ENCODE assay signal across 17 cellular contexts in genomic region chr1:212039622-212040021, GRCh38.
"Had no signal": no experiment of that assay in that cellular context is flagged by ENCODE, and none has a peak within 500 bp of the region (broad histone marks: within the 10 kb centered on the region; RNA-seq: fewer than 3 reads in every experiment).

No MANE protein-coding gene starts in this region.

- ATAC-seq: activated CD4-positive, CD25-positive, alpha-beta regulatory T cell treated with anti-CD3 and anti-CD28 coated beads, Interleukin-2, amount 50 U/mL, for 24 hours; activated naive CD8-positive, alpha-beta T cell treated with anti-CD3 and anti-CD28 coated beads, Interleukin-2, amount 50 U/mL, for 24 hours; activated T-helper 17 cell treated with anti-CD3 and anti-CD28 coated beads, Interleukin-2, amount 50 U/mL, for 72 hours; left lobe of liver; stimulated activated effector memory CD8-positive, alpha-beta T cell treated with anti-CD3 and anti-CD28 coated beads, Interleukin-12 subunit alpha, Interleukin-12 subunit beta, amount 100 ng/mL, for 72 hours had no signal

- H3K27ac ChIP-seq: esophagus muscularis mucosa, hepatocyte, thyroid gland had no signal

- H3K36me3 ChIP-seq: esophagus muscularis mucosa, thyroid gland had no signal

- DNase-seq: activated CD4-positive, alpha-beta T cell treated with anti-CD3 and anti-CD28 coated beads, Interleukin-2, amount 50 U/mL, for 4 hours; activated naive CD4-positive, alpha-beta T cell treated with Interleukin-2 at 50 U/mL for 16 hours; activated naive CD8-positive, alpha-beta T cell treated with anti-CD3 and anti-CD28 coated beads, Interleukin-2, amount 50 U/mL, for 24 hours; aorta; islet precursor cell; midbrain; retina; stimulated activated CD4-positive, alpha-beta T cell treated with anti-CD3 and anti-CD28 coated beads, Interleukin-12 subunit alpha, Interleukin-12 subunit beta, amount 100 ng/mL, for 4 hours; stimulated activated CD4-positive, alpha-beta T cell treated with anti-CD3 and anti-CD28 coated beads, Interleukin-2, amount 100 ng/mL, for 24 hours; T-helper 9 cell; thyroid gland had no signal

- H3K27me3 ChIP-seq: esophagus muscularis mucosa, hepatocyte, thyroid gland had no signal

- H3K27me3 Mint-ChIP-seq: activated T-helper 17 cell treated with anti-CD3 and anti-CD28 coated beads, Interleukin-2, amount 50 U/mL, for 72 hours had no signal

- H3K4me3 Mint-ChIP-seq: activated naive CD8-positive, alpha-beta T cell treated with anti-CD3 and anti-CD28 coated beads, Interleukin-2, amount 50 U/mL, for 24 hours had no signal

- H2AFZ ChIP-seq: hepatocyte had no signal

- H3K27ac Mint-ChIP-seq: activated naive CD8-positive, alpha-beta T cell treated with anti-CD3 and anti-CD28 coated beads, Interleukin-2, amount 50 U/mL, for 24 hours; activated T-helper 17 cell treated with anti-CD3 and anti-CD28 coated beads, Interleukin-2, amount 50 U/mL, for 72 hours; stimulated activated effector memory CD8-positive, alpha-beta T cell treated with anti-CD3 and anti-CD28 coated beads, Interleukin-12 subunit alpha, Interleukin-12 subunit beta, amount 100 ng/mL, for 72 hours had no signal

- H3K4me3 ChIP-seq: esophagus muscularis mucosa, hepatocyte, thyroid gland had no signal

- H3K9me3 Mint-ChIP-seq: activated naive CD8-positive, alpha-beta T cell treated with anti-CD3 and anti-CD28 coated beads, Interleukin-2, amount 50 U/mL, for 24 hours; activated T-helper 17 cell treated with anti-CD3 and anti-CD28 coated beads, Interleukin-2, amount 50 U/mL, for 72 hours; stimulated activated effector memory CD8-positive, alpha-beta T cell treated with anti-CD3 and anti-CD28 coated beads, Interleukin-12 subunit alpha, Interleukin-12 subunit beta, amount 100 ng/mL, for 72 hours had no signal

- H3K4me2 ChIP-seq: hepatocyte had no signal

- H3K9me3 ChIP-seq: esophagus muscularis mucosa, thyroid gland had no signal
